Comparison of ENCODE assay signal across 12 cellular contexts in genomic region chr9:132008184-132008781, GRCh38.
A peak's percentile ranks its signal among the peaks of the same experiment; 100 is the strongest.
DNase-seq lines count a peak whose midpoint lies in the region; ATAC-seq, FAIRE-seq and TF ChIP-seq lines count a peak whose summit lies in the region.
"Had no signal": no experiment of that assay in that cellular context is flagged by ENCODE, and none has a peak within 500 bp of the region (broad histone marks: within the 10 kb centered on the region; RNA-seq: fewer than 3 reads in every experiment).

No MANE protein-coding gene starts in this region.

- H3K9me3 ChIP-seq in Panc1 (ENCODE audit: control insufficient read depth, insufficient read depth, low read depth, low read length) (no peaks in the 10 kb centered on the region), H1 (ENCODE audit: insufficient read depth in 2 of 2, low read depth in 1 of 2, low read length in 1 of 2) (no peaks in the 10 kb centered on the region)

- H3K4ac ChIP-seq in H1 (replicated peaks; ENCODE audit: insufficient read length, low read depth, low read length): no peak overlapping the region

- H3K27me3 ChIP-seq in GM23338 (ENCODE audit: insufficient read depth): no peaks in the 10 kb centered on the region
- H3K27me3 ChIP-seq in Panc1 (ENCODE audit: control insufficient read depth, insufficient read depth, low read length): no peaks in the 10 kb centered on the region
- no peaks in the 10 kb centered on the region for H3K27me3 ChIP-seq in H1 (replicated peaks in 1 of 4; ENCODE audit: control insufficient read depth in 3 of 4, extremely low read depth in 1 of 4, insufficient read depth in 3 of 4, low read length in 3 of 4)
- H3K27me3 ChIP-seq in H7 (ENCODE audit: control insufficient read depth, insufficient read depth, low read length): no peaks in the 10 kb centered on the region

- H3K23me2 ChIP-seq in H1 (ENCODE audit: low read depth, low read length): no peaks in the 10 kb centered on the region

- H3K9me2 ChIP-seq in GM23338 (ENCODE audit: insufficient read depth): no peaks in the 10 kb centered on the region

- H3K23ac ChIP-seq in H1 (ENCODE audit: insufficient read length): no peak overlapping the region

- no peak overlapping the region for H2AK5ac ChIP-seq in H1 (ENCODE audit: low read depth, low read length)

- no peak overlapping the region; the same call in 1 of the 2 replicates for H3K4me2 ChIP-seq in GM23338
- no peak overlapping the region; a peak in 1 of 4 replicates for H3K4me2 ChIP-seq in H1 (ENCODE audit: insufficient read depth in 1 of 2, low read depth in 2 of 2, low read length in 2 of 2)

- no peak overlapping the region for H3K9ac ChIP-seq in H1 (replicated peaks in 1 of 4; ENCODE audit: extremely low read depth in 1 of 4, low read depth in 3 of 4, low read length in 3 of 4)

- no peak overlapping the region for H2BK120ac ChIP-seq in H1 (replicated peaks; ENCODE audit: low read depth, low read length)

- peaks cover 35% of the 10 kb centered on the region for H3K4me1 ChIP-seq in GM23338 (ENCODE audit: insufficient read depth)
- H3K4me1 ChIP-seq in Panc1 (ENCODE audit: control insufficient read depth, insufficient read depth, low read length): peaks cover 31% of the 10 kb centered on the region
- H3K4me1 ChIP-seq in H1 (replicated peaks in 1 of 4; ENCODE audit: control insufficient read depth in 3 of 4, insufficient read depth in 4 of 4, low read length in 3 of 4): peaks cover 8 to 25% (median 20%) of the 10 kb centered on the region in 4 experiments

- intact Hi-C loops in Panc1 (cut with micrococcal nuclease; ENCODE audit: unreplicated experiment): no loop called here

- no peak for TF ChIP-seq RAD21 in H1 (IDR thresholded peaks at IDR 0.05 in 1 of 2, conservative IDR thresholded peaks at IDR 0.05 in 1 of 2; ENCODE audit: low read depth in 2 of 2, low read length in 2 of 2)

- H2BK15ac ChIP-seq in H1 (ENCODE audit: low read length): peak overlapping the region; percentile 89; the same call in 1 of the 2 replicates

- TF ChIP-seq CTCF in GM23338 (conservative IDR thresholded peaks at IDR 0.05; ENCODE audit: low read depth in 2 of 2) (no peak), Panc1 (IDR thresholded peaks at IDR 0.05) (no peak), H1 (IDR thresholded peaks at IDR 0.05; ENCODE audit: control extremely low read depth in 1 of 3, insufficient read depth in 1 of 3, low read depth in 1 of 3, low read length in 3 of 3) (no peak), nephron progenitor cell (IDR thresholded peaks at IDR 0.05) (no peak)

- POLR2A ChIA-PET in Panc1 (lab: Charles Lee) (interaction anchor here (1.1 kb wide), 1 partner anchor 11 kb away, joined by 3 read pairs; no protein-coding TSS in a partner anchor), H1 (lab: Charles Lee; ENCODE audit: partially characterized antibody) (interaction anchor here (1.0 kb wide), 1 partner anchor 33 kb away, joined by 3 read pairs; no protein-coding TSS in a partner anchor)

- H3K36me3 Mint-ChIP-seq in GM23338 (ENCODE audit: low read depth): no peaks in the 10 kb centered on the region; the same call in 1 of the 3 replicates
- peaks cover 20% of the 10 kb centered on the region for H3K36me3 Mint-ChIP-seq in nephron progenitor cell (ENCODE audit: low read depth)
- H3K36me3 Mint-ChIP-seq in activated T-cell treated with anti-CD3 and anti-CD28 coated beads, Interleukin-2, amount 50 U/mL, for 24 hours (ENCODE audit: low read depth): peaks cover 42% of the 10 kb centered on the region

- no peak overlapping the region for H3K56ac ChIP-seq in H1 (replicated peaks; ENCODE audit: insufficient read length, low read depth, low read length)

- H3K79me1 ChIP-seq in H1 (ENCODE audit: low read depth, low read length): peaks cover 6% of the 10 kb centered on the region

- H3K36me3 ChIP-seq in GM23338 (ENCODE audit: insufficient read depth) (no peaks in the 10 kb centered on the region), Panc1 (ENCODE audit: control insufficient read depth, insufficient read depth, low read length) (peaks cover 2% of the 10 kb centered on the region; the same call in 1 of the 2 replicates), H1 (ENCODE audit: control insufficient read depth in 2 of 4, insufficient read depth in 4 of 4, low read length in 3 of 4) (no peaks in the 10 kb centered on the region), H7 (replicated peaks; ENCODE audit: control insufficient read depth, insufficient read depth, low read length) (peaks cover 1% of the 10 kb centered on the region)

- H2BK20ac ChIP-seq in H1 (ENCODE audit: low read length): no peak overlapping the region

- H2AFZ ChIP-seq in GM23338 (no peak overlapping the region), H1 (ENCODE audit: low read length) (no peak overlapping the region)

- in situ Hi-C loops in Panc1 (cut with HindIII; ENCODE audit: low pct_unique_long_range_greater_than_20kb, low sequenced_read_pairs): no loop called here

- H4K5ac ChIP-seq in H1 (ENCODE audit: insufficient read length, low read depth, low read length): no peak overlapping the region

- CTCF ChIA-PET in Panc1 (lab: Charles Lee) (no interaction called here), H1 (lab: Charles Lee; ENCODE audit: partially characterized antibody) (no interaction called here)

- FAIRE-seq in H1 (lab: Jason Lieb, UNC): no peak
- FAIRE-seq: K562 had no signal

- 0 out of 2 replicates have a peak, but pooled peaks cover 2% of the 10 kb centered on the region for H4K20me1 ChIP-seq in GM23338 (replicated peaks; ENCODE audit: insufficient read depth)
- peaks cover 0 to 2% of the 10 kb centered on the region in 2 experiments for H4K20me1 ChIP-seq in H1 (replicated peaks in 1 of 2; ENCODE audit: control insufficient read depth in 1 of 2, insufficient read depth in 2 of 2, low read length in 2 of 2)

- no peak for TF ChIP-seq POLR2A in H1 (IDR thresholded peaks at IDR 0.05; ENCODE audit: control extremely low read depth in 1 of 2, low read depth in 2 of 2, low read length in 2 of 2)

- no peak overlapping the region for H2BK12ac ChIP-seq in H1 (ENCODE audit: low read depth, low read length)

- no peak overlapping the region for H3K18ac ChIP-seq in H1 (ENCODE audit: extremely low read depth, low read length)

- H3K4me3 Mint-ChIP-seq in GM23338: no peak overlapping the region
- H3K4me3 Mint-ChIP-seq in nephron progenitor cell: no peak overlapping the region
- no peak overlapping the region for H3K4me3 Mint-ChIP-seq in activated T-cell treated with anti-CD3 and anti-CD28 coated beads, Interleukin-2, amount 50 U/mL, for 24 hours

- ATAC-seq in GM23338 (no peak), Panc1 (peak; percentile 86), HG02885 (IDR thresholded peaks at IDR 0.05; ENCODE audit: poor library complexity, unreplicated experiment) (no peak), GM21528 (IDR thresholded peaks at IDR 0.05; ENCODE audit: low FRiP score, unreplicated experiment) (no peak)
- ATAC-seq: K562 had no signal

- DNase-seq in GM23338 (ENCODE audit: low spot score) (no peak), Panc1 (ENCODE audit: low read depth, low spot score) (no peak), H1 (ENCODE audit: low read depth in 1 of 2, low spot score in 2 of 2) (no peak), nephron progenitor cell (no peak), H7 (no peak)
- no peak for DNase-seq in activated T-cell treated with anti-CD3 and anti-CD28 coated beads, Interleukin-2, amount 50 U/mL, for 24 hours
- DNase-seq: activated naive CD8-positive, alpha-beta T cell treated with anti-CD3 and anti-CD28 coated beads, Interleukin-2, amount 10 ng/mL, durations not matched to agents 7 days and 5 days; effector CD4-positive, alpha-beta T cell had no signal

- peaks cover 6% of the 10 kb centered on the region; the same call in 1 of the 2 replicates for H3K79me2 ChIP-seq in GM23338 (replicated peaks; ENCODE audit: insufficient read depth)
- H3K79me2 ChIP-seq in H1 (ENCODE audit: control insufficient read depth in 1 of 2, insufficient read depth in 2 of 2, low read length in 2 of 2): 0 out of 4 replicates have a peak, but pooled peaks cover 0 to 6% of the 10 kb centered on the region in 2 experiments

- H3K14ac ChIP-seq in H1 (ENCODE audit: insufficient read length): no peak overlapping the region

- WGBS in H1 (ENCODE audit: extremely low coverage in 1 of 2, insufficient coverage in 1 of 2, insufficient read length in 1 of 2, insufficient replicate concordance in 2 of 2, low coverage in 1 of 2, low lambda C conversion rate in 2 of 2, missing lambda C conversion rate in 1 of 2), 2 experiments: 84% methylated on average over 8 of the region's 8 CpGs; no CpG with 5 or more reads in 1 of the 2 experiments

- H3K4me1 Mint-ChIP-seq in GM23338: peaks cover 55% of the 10 kb centered on the region
- peaks cover 62% of the 10 kb centered on the region for H3K4me1 Mint-ChIP-seq in nephron progenitor cell
- peaks cover 50% of the 10 kb centered on the region for H3K4me1 Mint-ChIP-seq in activated T-cell treated with anti-CD3 and anti-CD28 coated beads, Interleukin-2, amount 50 U/mL, for 24 hours (ENCODE audit: low read depth)

- H4K8ac ChIP-seq in H1 (ENCODE audit: extremely low read depth, insufficient read depth, low read length): no peak overlapping the region

- H4K91ac ChIP-seq in H1 (replicated peaks; ENCODE audit: insufficient read length, low read length): no peak overlapping the region

- H3K9me3 Mint-ChIP-seq in GM23338: no peaks in the 10 kb centered on the region
- H3K9me3 Mint-ChIP-seq in nephron progenitor cell: no peaks in the 10 kb centered on the region
- no peaks in the 10 kb centered on the region for H3K9me3 Mint-ChIP-seq in activated T-cell treated with anti-CD3 and anti-CD28 coated beads, Interleukin-2, amount 50 U/mL, for 24 hours
- H3K9me3 Mint-ChIP-seq: activated naive CD8-positive, alpha-beta T cell treated with anti-CD3 and anti-CD28 coated beads, Interleukin-2, amount 10 ng/mL, durations not matched to agents 7 days and 5 days had no signal

- peak overlapping the region; percentile 20; the same call in 1 of the 2 replicates for H2BK5ac ChIP-seq in H1 (ENCODE audit: low read depth, low read length)

- H3F3A ChIP-seq in GM23338 (replicated peaks; ENCODE audit: low read depth): no peaks in the 10 kb centered on the region

- peak overlapping the region; percentile 24; the same call in 1 of the 2 replicates for H3K27ac Mint-ChIP-seq in GM23338
- peak overlapping the region; percentile 49 for H3K27ac Mint-ChIP-seq in nephron progenitor cell
- H3K27ac Mint-ChIP-seq in activated T-cell treated with anti-CD3 and anti-CD28 coated beads, Interleukin-2, amount 50 U/mL, for 24 hours: no peak overlapping the region
- H3K27ac Mint-ChIP-seq: progenitor cell of endocrine pancreas had no signal

- H3K4me3 ChIP-seq in GM23338: no peak overlapping the region
- H3K4me3 ChIP-seq in Panc1 (ENCODE audit: low read depth in 2 of 2, low read length in 2 of 2): peak overlapping the region in 1 of 2 experiments; percentile 42; a peak in 2 of 4 replicates
- no peak overlapping the region for H3K4me3 ChIP-seq in H1 (ENCODE audit: extremely low read depth in 1 of 4, insufficient read depth in 2 of 4, low read depth in 3 of 4, low read length in 4 of 4)
- H3K4me3 ChIP-seq in H7 (ENCODE audit: insufficient read depth, low read depth, low read length): no peak overlapping the region
- H3K4me3 ChIP-seq: K562 had no signal

- peaks cover 9% of the 10 kb centered on the region for H3K27me3 Mint-ChIP-seq in GM23338 (ENCODE audit: insufficient read depth, low read depth, poor library complexity)
- H3K27me3 Mint-ChIP-seq in nephron progenitor cell (ENCODE audit: low read depth, poor library complexity): peaks cover 2% of the 10 kb centered on the region
- H3K27me3 Mint-ChIP-seq in activated T-cell treated with anti-CD3 and anti-CD28 coated beads, Interleukin-2, amount 50 U/mL, for 24 hours: no peaks in the 10 kb centered on the region
- H3K27me3 Mint-ChIP-seq: activated naive CD8-positive, alpha-beta T cell treated with anti-CD3 and anti-CD28 coated beads, Interleukin-2, amount 10 ng/mL, durations not matched to agents 7 days and 5 days had no signal

- no TSS peak for BruUV-seq in Panc1 (replicated peaks; lab: Mats Ljungman, UMichigan)

- no peak for TF ChIP-seq EP300 in H1 (IDR thresholded peaks at IDR 0.05; ENCODE audit: borderline replicate concordance in 1 of 2, low read depth in 2 of 2, low read length in 2 of 2)

- H3K27ac ChIP-seq in GM23338 (ENCODE audit: low read depth) (no peak overlapping the region), Panc1 (ENCODE audit: low read length) (peak overlapping the region; percentile 82), H1 (ENCODE audit: low read depth, low read length) (no peak overlapping the region)
